8 cellular contexts compared by ENCODE assay signal in genomic region chr9:32378993-32379729, GRCh38. TPM values are rescaled to one million over a fixed set of nuclear protein-coding genes. Genes with fewer than 3 reads are reported as not detected.
A peak's percentile ranks its signal among the peaks of the same experiment; 100 is the strongest.
DNase-seq lines count a peak whose midpoint lies in the region; ATAC-seq, FAIRE-seq and TF ChIP-seq lines count a peak whose summit lies in the region.

No MANE protein-coding gene starts in this region.

- DNase-seq in AG04449 (ENCODE audit: low read depth, low spot score): no peak
- DNase-seq in GM12864 (ENCODE audit: low read depth): peak; percentile 33
- peak; percentile 83 for DNase-seq in HFF-Myc (ENCODE audit: extremely low read depth, low read depth)
- peak; percentile 6 for DNase-seq in MG63
- DNase-seq in SJSA1 (ENCODE audit: low read depth in 1 of 2, low spot score in 2 of 2): peak; percentile 40 to 45
- peak; percentile 44 for DNase-seq in GM12878 (ENCODE audit: low read depth, low spot score)
- peak; percentile 50 for DNase-seq in iPS DF 19.7 (ENCODE audit: low read depth, low spot score)
- peak; percentile 87 for DNase-seq in small intestine

- H3K4me3 ChIP-seq in AG04449 (ENCODE audit: low read depth, low read length): no peak overlapping the region
- H3K4me3 ChIP-seq in GM12864 (ENCODE audit: low read depth, low read length): no peak overlapping the region
- H3K4me3 ChIP-seq in HFF-Myc (replicated peaks; ENCODE audit: low read depth, low read length): no peak overlapping the region
- no peak overlapping the region for H3K4me3 ChIP-seq in MG63
- no peak overlapping the region for H3K4me3 ChIP-seq in SJSA1
- H3K4me3 ChIP-seq in GM12878: no peak overlapping the region
- no peak overlapping the region for H3K4me3 ChIP-seq in small intestine (ENCODE audit: low read depth in 1 of 2, low read length in 2 of 2)

- H3K9ac ChIP-seq in GM12878 (ENCODE audit: control insufficient read depth, insufficient read depth, low read length): no peak overlapping the region

- H3K27ac ChIP-seq in SJSA1: no peak overlapping the region
- H3K27ac ChIP-seq in GM12878 (ENCODE audit: control insufficient read depth, insufficient read depth): no peak overlapping the region
- H3K27ac ChIP-seq in small intestine (ENCODE audit: low read depth in 1 of 2, low read length in 1 of 2): no peak overlapping the region

- H3K4me1 ChIP-seq in SJSA1 (replicated peaks) (no peaks in the 10 kb centered on the region), GM12878 (ENCODE audit: control insufficient read depth, insufficient read depth, low read length) (no peaks in the 10 kb centered on the region), small intestine (ENCODE audit: control insufficient read depth in 2 of 2, insufficient read depth in 1 of 2, low read depth in 1 of 2, low read length in 1 of 2) (peaks cover 0 to 9% of the 10 kb centered on the region in 2 donors)

- BruUV-seq in GM12878 (replicated peaks; lab: Mats Ljungman, UMichigan): no TSS peak

- CTCF ChIA-PET in AG04449 (lab: Yijun Ruan, JAX): interaction anchor here (0.7 to 7.4 kb wide), 67 partner anchors 9 to 665 kb away, joined by 3 to 1093 read pairs (median 5); partner anchors contain the start of genes NDUFB6, RIGI, SMIM27 and TOPORS
- CTCF ChIA-PET in GM12878 (lab: Yijun Ruan, JAX): interaction anchor here (0.7 to 7.4 kb wide), 54 partner anchors 9 to 894 kb away, joined by 3 to 597 read pairs (median 5); partner anchors contain the start of genes NDUFB6, RIGI, SMIM27 and TOPORS

- H3K79me2 ChIP-seq in GM12878 (ENCODE audit: control insufficient read depth, insufficient read depth, low read length): no peaks in the 10 kb centered on the region

- H3K9me3 ChIP-seq in MG63: no peaks in the 10 kb centered on the region
- H3K9me3 ChIP-seq in SJSA1 (replicated peaks): no peaks in the 10 kb centered on the region
- H3K9me3 ChIP-seq in GM12878 (replicated peaks; ENCODE audit: control insufficient read depth, insufficient read depth, low read length): no peaks in the 10 kb centered on the region
- no peaks in the 10 kb centered on the region for H3K9me3 ChIP-seq in small intestine (ENCODE audit: control insufficient read depth, low read depth)

- peak; percentile 79 for TF ChIP-seq CTCF in AG04449 (IDR thresholded peaks at IDR 0.05; ENCODE audit: insufficient read depth, low read length, missing control alignments)
- peak; percentile 77 for TF ChIP-seq CTCF in GM12864 (IDR thresholded peaks at IDR 0.05; ENCODE audit: low read depth, low read length, missing control alignments)
- TF ChIP-seq CTCF in HFF-Myc (IDR thresholded peaks at IDR 0.05; ENCODE audit: low read depth, low read length, missing control alignments): peak; percentile 66
- TF ChIP-seq CTCF in GM12878 (IDR thresholded peaks at IDR 0.05 in 2 of 3, conservative IDR thresholded peaks at IDR 0.05 in 1 of 3; ENCODE audit: control insufficient read depth in 2 of 3, extremely low read depth in 1 of 3, insufficient read depth in 1 of 3, low read depth in 3 of 3, low read length in 3 of 3): peak; percentile 76 to 91 (median 85)

- SMC1A ChIA-PET in GM12878 (lab: Charles Lee; ENCODE audit: uncharacterized antibody, unreplicated experiment): interaction anchor here (0.8 to 7.3 kb wide), 33 partner anchors 9 to 588 kb away, joined by 3 to 285 read pairs (median 5); partner anchors contain the start of genes NDUFB6, RIGI, SMIM27 and TOPORS

- POLR2A ChIA-PET in AG04449 (lab: Yijun Ruan, JAX) (interaction anchor here (0.9 to 2.6 kb wide), 4 partner anchors 147 to 646 kb away, joined by 3 to 9 read pairs (median 4); partner anchors contain the start of genes DNAJA1, NDUFB6 and RIGI), GM12878 (lab: Charles Lee) (interaction anchor here (1.4 to 2.3 kb wide), 3 partner anchors 146 to 201 kb away, joined by 4 to 12 read pairs (median 7); partner anchors contain the start of genes NDUFB6 and RIGI)

- no peak overlapping the region; the same call in none of the 2 replicates for H2AFZ ChIP-seq in GM12878 (ENCODE audit: control insufficient read depth, low read depth, low read length)

- FAIRE-seq in GM12878 (lab: Jason Lieb, UNC) (peak; percentile 69), small intestine (lab: Jason Lieb, UNC) (no peak)

- H3K36me3 ChIP-seq in MG63 (no peaks in the 10 kb centered on the region), SJSA1 (no peaks in the 10 kb centered on the region), GM12878 (ENCODE audit: control insufficient read depth in 2 of 2, insufficient read depth in 2 of 2, low read length in 1 of 2) (no peaks in the 10 kb centered on the region), small intestine (ENCODE audit: control insufficient read depth in 2 of 2, insufficient read depth in 2 of 2, low read length in 2 of 2) (no peaks in the 10 kb centered on the region)

- intact Hi-C loops in GM12878 (cut with micrococcal nuclease; ENCODE audit: unreplicated experiment): loop anchor here (1.0 kb wide), 5 partner anchors 53 to 589 kb away; partner anchors contain the start of gene RIGI

- TF ChIP-seq EP300 in GM12878 (IDR thresholded peaks at IDR 0.05; ENCODE audit: borderline replicate concordance in 1 of 2, control insufficient read depth in 1 of 2, low read depth in 2 of 2, low read length in 2 of 2): no peak

- no peaks in the 10 kb centered on the region for H3K27me3 ChIP-seq in MG63
- H3K27me3 ChIP-seq in SJSA1 (replicated peaks): no peaks in the 10 kb centered on the region
- no peaks in the 10 kb centered on the region; a peak in 2 of 4 replicates for H3K27me3 ChIP-seq in GM12878 (replicated peaks in 1 of 2; ENCODE audit: control insufficient read depth in 2 of 2, insufficient read depth in 2 of 2, low read length in 1 of 2)
- H3K27me3 ChIP-seq in small intestine (ENCODE audit: control insufficient read depth in 2 of 2, insufficient read depth in 2 of 2, low read length in 2 of 2): peaks cover 0 to 4% of the 10 kb centered on the region in 2 donors

- in situ Hi-C loops in GM12878 (cut with MboI): no loop called here

- H4K20me1 ChIP-seq in GM12878 (ENCODE audit: control insufficient read depth, insufficient read depth): no peaks in the 10 kb centered on the region

- H3K4me2 ChIP-seq in GM12878 (ENCODE audit: control insufficient read depth, insufficient read depth): no peak overlapping the region

- no peak for TF ChIP-seq POLR2A in GM12878 (IDR thresholded peaks at IDR 0.05; ENCODE audit: low read depth, low read length)

- WGBS in GM12878 (ENCODE audit: insufficient coverage, insufficient replicate concordance, low lambda C conversion rate, missing lambda C conversion rate): 4% methylated on average over 5 of the region's 5 CpGs
- 8 to 16% (median 9%) methylated on average over 5 of the region's 5 CpGs for WGBS in small intestine, 3 donors

- peak; percentile 92 for ATAC-seq in GM12878

- RAD21 ChIA-PET in GM12878 (lab: Charles Lee; ENCODE audit: unreplicated experiment): interaction anchor here (0.7 to 7.3 kb wide), 26 partner anchors 10 to 638 kb away, joined by 3 to 368 read pairs (median 4); partner anchors contain the start of genes NDUFB6, RIGI, SMIM27 and TOPORS

- TF ChIP-seq RAD21 in GM12878 (IDR thresholded peaks at IDR 0.05; ENCODE audit: insufficient read depth, low read depth, low read length): peak; percentile 99

TF ChIP-seq in GM12878, 131 proteins besides CTCF, POLR2A, EP300 and RAD21 (continues in another document):
- TF ChIP-seq ZBTB4 (CRISPR knock-in tag; IDR thresholded peaks at IDR 0.05) (no peak), KDM1A (IDR thresholded peaks at IDR 0.05; ENCODE audit: borderline replicate concordance) (no peak), ZZZ3 (IDR thresholded peaks at IDR 0.05; ENCODE audit: control insufficient read depth, insufficient read length, low read depth) (no peak), RELA (IDR thresholded peaks at IDR 0.05; ENCODE audit: borderline replicate concordance, partially characterized antibody) (no peak)

RNA-seq across cellular contexts. Expression of gene ACO1, which starts 5.3 kb away (rescaled TPM):
- total RNA-seq in MG63 (2014; rRNA removed; shearing (Covaris generic); ENCODE audit: low replicate concordance): 27.9 and 29.2 TPM in 2 replicates
- total RNA-seq in SJSA1 (2014; rRNA removed; shearing (Covaris generic)): 37.3 and 37.9 TPM in 2 replicates
- 1.6 and 1.8 TPM in 2 replicates for total RNA-seq in GM12878 (2013; cell fraction: nucleolus; rRNA removed)
- total RNA-seq in GM12878 (2014; rRNA removed) (3.0 and 3.3 TPM in 2 replicates), GM12878 (2014; rRNA removed; fragmentation: Illumina TruSeq; extraction: Trizol) (2.4 and 3.2 TPM in 2 replicates), GM12878 (2021) (3.4 and 3.5 TPM in 2 replicates)
- 5.2 TPM for polyA plus RNA-seq in GM12878 (2011; ENCODE audit: low read depth)
- polyA plus RNA-seq in GM12878 (2011; rRNA removed) (5.6 and 6.4 TPM in 2 replicates), GM12878 (2014; fragmentation: Illumina TruSeq; extraction: Trizol) (3.3 and 3.5 TPM in 2 replicates), GM12878 (2014; fragmentation: Nextera tagmentation; extraction: Ambion mirVana) (under 1 TPM; 0.21 to 0.53 TPM), GM12878 (2014; rRNA removed) (2.5 and 2.9 TPM in 2 replicates), GM12878 (2016; fragmentation: Nextera tagmentation; extraction: Ambion mirVana) (1 to 10 TPM; 4.2 to 6.5 TPM), small intestine (10 to 100 TPM; 27.8 to 40.3 (median 34.8) TPM)
- polyA plus RNA-seq in GM12878 (2011; cell fraction: cytosol; rRNA removed): 4.4 and 4.5 TPM in 2 replicates
- polyA plus RNA-seq in GM12878 (2011; cell fraction: nucleus; rRNA removed): 3.0 and 3.7 TPM in 2 replicates
- 5.9 and 7.7 TPM in 2 replicates for polyA plus RNA-seq in GM12878 (2012)
- polyA minus RNA-seq in GM12878 (2011; rRNA and poly(A)+ RNA removed): 7.1 TPM in 2 replicates
- polyA minus RNA-seq in GM12878 (2011; cell fraction: cytosol; rRNA and poly(A)+ RNA removed): 1.4 and 1.7 TPM in 2 replicates
- 0.97 and 1.1 TPM in 2 replicates for polyA minus RNA-seq in GM12878 (2011; cell fraction: nucleus; rRNA and poly(A)+ RNA removed)
